In the genomic region with DNA sequence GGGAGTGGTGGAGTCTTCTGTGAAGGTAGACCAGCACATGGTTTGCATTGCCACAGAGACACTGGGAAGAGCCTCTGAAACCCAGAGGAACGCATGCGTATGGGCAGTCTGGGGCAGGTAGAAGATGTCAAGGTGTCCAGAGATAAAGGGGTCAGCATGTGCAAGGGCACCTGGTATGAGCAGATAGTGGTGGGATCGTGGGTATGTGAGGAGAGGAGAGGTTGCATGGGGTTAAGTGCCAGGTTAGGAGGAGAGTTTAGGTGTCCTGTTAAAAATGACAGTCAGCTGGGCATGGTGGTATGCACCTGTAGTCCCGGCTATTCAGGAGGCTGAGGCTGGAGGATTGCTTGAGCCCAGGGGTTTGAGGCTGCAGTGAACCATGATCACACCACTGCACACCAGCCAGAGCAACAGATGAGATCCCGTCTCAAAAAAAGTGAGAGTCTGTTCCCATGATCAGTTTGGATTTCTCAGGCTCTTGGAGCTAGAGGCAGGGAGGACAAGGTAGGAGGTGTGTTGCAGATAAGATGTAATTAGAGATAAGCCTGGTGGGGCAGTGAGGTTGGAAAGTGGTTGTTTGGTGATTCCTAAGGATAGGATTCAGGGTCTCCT, we compare ENCODE assay signal across 18 cellular contexts. TPM values are rescaled to one million over a fixed set of nuclear protein-coding genes. Genes with fewer than 3 reads are reported as not detected.
DNase-seq lines count a peak whose midpoint lies in the region; ATAC-seq, FAIRE-seq and TF ChIP-seq lines count a peak whose summit lies in the region.
"Had no signal": no experiment of that assay in that cellular context is flagged by ENCODE, and none has a peak within 500 bp of the region (broad histone marks: within the 10 kb centered on the region; RNA-seq: fewer than 3 reads in every experiment).

No MANE protein-coding gene starts in this region.

- intact Hi-C loops in CD4-positive, alpha-beta T cell (cut with DNase I, micrococcal nuclease): loop anchor here (2.0 to 10.0 kb wide), 5 partner anchors 19 to 675 kb away; a partner anchor contains a TSS
- intact Hi-C loops in activated T-helper 2 cell treated with anti-CD3 and anti-CD28 coated beads, Interferon-gamma antibody, Interleukin-2, Interleukin-4, amounts not matched to agents 10 μg/mL and 5 μg/mL and 100 μg/mL, durations not matched to agents 14 hours and 24 hours and 36 hours (cut with micrococcal nuclease): loop anchor here (5.0 to 10.0 kb wide), 4 partner anchors 68 to 668 kb away; a partner anchor contains a TSS

- H3K27ac Mint-ChIP-seq in CD4-positive, alpha-beta T cell: peak overlapping the region; percentile 90
- peak overlapping the region; percentile 36 for H3K27ac Mint-ChIP-seq in activated T-helper 2 cell treated with anti-CD3 and anti-CD28 coated beads, Interferon-gamma antibody, Interleukin-2, Interleukin-4, amounts not matched to agents 10 μg/mL and 5 μg/mL and 100 μg/mL, durations not matched to agents 14 hours and 24 hours and 36 hours
- peak overlapping the region; percentile 50 to 89 (median 80) for H3K27ac Mint-ChIP-seq in naive thymus-derived CD8-positive, alpha-beta T cell

- no peak for TF ChIP-seq CTCF in CD4-positive, alpha-beta T cell (IDR thresholded peaks at IDR 0.05)
- TF ChIP-seq CTCF in GM20000 (IDR thresholded peaks at IDR 0.05; ENCODE audit: extremely low read depth, missing control alignments): no peak

- POLR2A ChIA-PET in CD4-positive, alpha-beta T cell (lab: Charles Lee): interaction anchor here (1.0 to 8.6 kb wide), 5 partner anchors 9 to 82 kb away, joined by 4 to 119 read pairs (median 30); a partner anchor contains a TSS
- POLR2A ChIA-PET in naive thymus-derived CD8-positive, alpha-beta T cell (lab: Charles Lee): interaction anchor here (3.8 to 11.3 kb wide), 2 partner anchors 21 to 57 kb away, joined by 26 to 164 read pairs; a partner anchor contains a TSS

- H3K9me3 ChIP-seq in CD4-positive, alpha-beta T cell (ENCODE audit: control insufficient read depth, low read length): no peaks in the 10 kb centered on the region
- H3K9me3 ChIP-seq: heart right ventricle, prostate gland had no signal

- TF ChIP-seq POLR2A in GM19099 (IDR thresholded peaks at IDR 0.05; ENCODE audit: extremely low read depth, insufficient read length, low read depth): peak; percentile 21
- TF ChIP-seq POLR2A in H54 (IDR thresholded peaks at IDR 0.05; ENCODE audit: low read depth, low read length): no peak

- no peak for ATAC-seq in CD4-positive, alpha-beta T cell (ENCODE audit: poor library complexity)
- ATAC-seq in naive thymus-derived CD8-positive, alpha-beta T cell: no peak
- ATAC-seq: heart right ventricle, SK-N-SH treated with all-trans-retinoic acid at 6 μM for 48 hours had no signal

- H3K27me3 Mint-ChIP-seq in CD4-positive, alpha-beta T cell: no peaks in the 10 kb centered on the region
- no peaks in the 10 kb centered on the region for H3K27me3 Mint-ChIP-seq in activated T-helper 2 cell treated with anti-CD3 and anti-CD28 coated beads, Interferon-gamma antibody, Interleukin-2, Interleukin-4, amounts not matched to agents 10 μg/mL and 5 μg/mL and 100 μg/mL, durations not matched to agents 14 hours and 24 hours and 36 hours (ENCODE audit: low read depth)
- no peaks in the 10 kb centered on the region for H3K27me3 Mint-ChIP-seq in naive thymus-derived CD8-positive, alpha-beta T cell

- no peaks in the 10 kb centered on the region for H3K27me3 ChIP-seq in CD4-positive, alpha-beta T cell (ENCODE audit: control insufficient read depth, insufficient read depth, low read length)
- H3K27me3 ChIP-seq: heart right ventricle had no signal

- H3K4me3 Mint-ChIP-seq in CD4-positive, alpha-beta T cell: peak overlapping the region; percentile 77
- no peak overlapping the region for H3K4me3 Mint-ChIP-seq in activated T-helper 2 cell treated with anti-CD3 and anti-CD28 coated beads, Interferon-gamma antibody, Interleukin-2, Interleukin-4, amounts not matched to agents 10 μg/mL and 5 μg/mL and 100 μg/mL, durations not matched to agents 14 hours and 24 hours and 36 hours (ENCODE audit: low read depth)
- H3K4me3 Mint-ChIP-seq in naive thymus-derived CD8-positive, alpha-beta T cell: peak overlapping the region in 9 of 10 donors; percentile 6 to 92 (median 50)

- no peak overlapping the region for H3K27ac ChIP-seq in CD4-positive, alpha-beta T cell (ENCODE audit: low read depth, low read length)
- H3K27ac ChIP-seq: prostate gland had no signal

- H3K36me3 Mint-ChIP-seq in CD4-positive, alpha-beta T cell (ENCODE audit: low read depth): peaks cover 62% of the 10 kb centered on the region
- peaks cover 54% of the 10 kb centered on the region for H3K36me3 Mint-ChIP-seq in activated T-helper 2 cell treated with anti-CD3 and anti-CD28 coated beads, Interferon-gamma antibody, Interleukin-2, Interleukin-4, amounts not matched to agents 10 μg/mL and 5 μg/mL and 100 μg/mL, durations not matched to agents 14 hours and 24 hours and 36 hours (ENCODE audit: low read depth)
- peaks cover 0 to 32% (median 3%) of the 10 kb centered on the region in 3 donors for H3K36me3 Mint-ChIP-seq in naive thymus-derived CD8-positive, alpha-beta T cell

- H3K4me1 Mint-ChIP-seq in CD4-positive, alpha-beta T cell (ENCODE audit: low read depth): peaks cover 68% of the 10 kb centered on the region
- peaks cover 43% of the 10 kb centered on the region for H3K4me1 Mint-ChIP-seq in activated T-helper 2 cell treated with anti-CD3 and anti-CD28 coated beads, Interferon-gamma antibody, Interleukin-2, Interleukin-4, amounts not matched to agents 10 μg/mL and 5 μg/mL and 100 μg/mL, durations not matched to agents 14 hours and 24 hours and 36 hours (ENCODE audit: low read depth)
- peaks cover 30 to 62% (median 60%) of the 10 kb centered on the region in 4 donors for H3K4me1 Mint-ChIP-seq in naive thymus-derived CD8-positive, alpha-beta T cell

- no peak for DNase-seq in CD4-positive, alpha-beta T cell
- DNase-seq in activated T-helper 2 cell treated with anti-CD3 and anti-CD28 coated beads, Interferon-gamma antibody, Interleukin-2, Interleukin-4, amounts not matched to agents 10 μg/mL and 5 μg/mL and 100 μg/mL, durations not matched to agents 14 hours and 24 hours and 36 hours (ENCODE audit: low spot score): no peak
- DNase-seq in naive thymus-derived CD8-positive, alpha-beta T cell: no peak
- DNase-seq in GM20000 (ENCODE audit: low spot score): no peak
- no peak for DNase-seq in activated effector memory CD4-positive, alpha-beta T cell treated with Interleukin-2 at 50 U/mL for 16 hours
- no peak for DNase-seq in H54 (ENCODE audit: insufficient read length, low spot score)
- DNase-seq: cortex of kidney; heart right ventricle; kidney glomerular epithelial cell; NCI-H1694 treated with DMSO at 0.1 percent for 48 hours; NCI-H510A; stimulated activated CD4-positive, alpha-beta T cell treated with anti-CD3 and anti-CD28 coated beads, Interleukin-12 subunit alpha, Interleukin-12 subunit beta, amount 100 ng/mL, for 4 hours; substantia nigra had no signal

- H3K9me3 Mint-ChIP-seq in CD4-positive, alpha-beta T cell: no peaks in the 10 kb centered on the region
- no peaks in the 10 kb centered on the region for H3K9me3 Mint-ChIP-seq in activated T-helper 2 cell treated with anti-CD3 and anti-CD28 coated beads, Interferon-gamma antibody, Interleukin-2, Interleukin-4, amounts not matched to agents 10 μg/mL and 5 μg/mL and 100 μg/mL, durations not matched to agents 14 hours and 24 hours and 36 hours
- H3K9me3 Mint-ChIP-seq in naive thymus-derived CD8-positive, alpha-beta T cell: no peaks in the 10 kb centered on the region

- no peak for FAIRE-seq in H54 (lab: Jason Lieb, UNC)
- FAIRE-seq: astrocyte had no signal

- CTCF ChIA-PET in CD4-positive, alpha-beta T cell (lab: Charles Lee): no interaction called here

RNA-seq across cellular contexts. Expression of a gene that starts 3.0 kb away (rescaled TPM):
- total RNA-seq in CD4-positive, alpha-beta T cell: 1 to 10 TPM; 8.1 to 8.5 TPM
- 15.1 and 15.3 TPM in 2 replicates for total RNA-seq in activated T-helper 2 cell treated with anti-CD3 and anti-CD28 coated beads, Interferon-gamma antibody, Interleukin-2, Interleukin-4, amounts not matched to agents 10 μg/mL and 5 μg/mL and 100 μg/mL, durations not matched to agents 14 hours and 24 hours and 36 hours
- total RNA-seq in naive thymus-derived CD8-positive, alpha-beta T cell: 10 to 100 TPM; 22.0 to 22.2 TPM
- 10 to 100 TPM; 39.3 to 65.2 (median 39.7) TPM for polyA plus RNA-seq in naive thymus-derived CD8-positive, alpha-beta T cell

RNA-seq across cellular contexts. Expression of a gene that starts 14.4 kb away (rescaled TPM):
- under 1 TPM in 1 of 2 experiments, not detected in 1; 0.17 TPM for total RNA-seq in CD4-positive, alpha-beta T cell
- 0.11 TPM in 1 of 2 replicates, not detected in the other for total RNA-seq in activated T-helper 2 cell treated with anti-CD3 and anti-CD28 coated beads, Interferon-gamma antibody, Interleukin-2, Interleukin-4, amounts not matched to agents 10 μg/mL and 5 μg/mL and 100 μg/mL, durations not matched to agents 14 hours and 24 hours and 36 hours
- not detected for total RNA-seq in naive thymus-derived CD8-positive, alpha-beta T cell
- polyA plus RNA-seq in naive thymus-derived CD8-positive, alpha-beta T cell: not detected
- total RNA-seq: astrocyte had no signal

RNA-seq across cellular contexts. Expression of a gene that starts 17.4 kb away (rescaled TPM):
- total RNA-seq in CD4-positive, alpha-beta T cell: not detected
- not detected in 2 replicates for total RNA-seq in activated T-helper 2 cell treated with anti-CD3 and anti-CD28 coated beads, Interferon-gamma antibody, Interleukin-2, Interleukin-4, amounts not matched to agents 10 μg/mL and 5 μg/mL and 100 μg/mL, durations not matched to agents 14 hours and 24 hours and 36 hours
- total RNA-seq in naive thymus-derived CD8-positive, alpha-beta T cell: not detected
- not detected for polyA plus RNA-seq in naive thymus-derived CD8-positive, alpha-beta T cell
- total RNA-seq: astrocyte, heart right ventricle, OCI-LY7, prostate gland had no signal
- polyA plus RNA-seq: heart right ventricle had no signal

RNA-seq across cellular contexts. Expression of a gene that starts 19.6 kb away (rescaled TPM):
- 100 to 1,000 TPM; 699 to 733 TPM for total RNA-seq in CD4-positive, alpha-beta T cell
- total RNA-seq in activated T-helper 2 cell treated with anti-CD3 and anti-CD28 coated beads, Interferon-gamma antibody, Interleukin-2, Interleukin-4, amounts not matched to agents 10 μg/mL and 5 μg/mL and 100 μg/mL, durations not matched to agents 14 hours and 24 hours and 36 hours: 874 and 904 TPM in 2 replicates
- total RNA-seq in naive thymus-derived CD8-positive, alpha-beta T cell: 100 to 1,000 TPM; 607 to 637 TPM
- polyA plus RNA-seq in naive thymus-derived CD8-positive, alpha-beta T cell: 100 to 1,000 TPM; 118 to 163 (median 149) TPM

RNA-seq across cellular contexts. Expression of a gene that starts 49.7 kb away (rescaled TPM):
- total RNA-seq in CD4-positive, alpha-beta T cell: under 1 TPM; 0.33 to 0.56 TPM
- total RNA-seq in activated T-helper 2 cell treated with anti-CD3 and anti-CD28 coated beads, Interferon-gamma antibody, Interleukin-2, Interleukin-4, amounts not matched to agents 10 μg/mL and 5 μg/mL and 100 μg/mL, durations not matched to agents 14 hours and 24 hours and 36 hours: 0.07 and 0.14 TPM in 2 replicates
- total RNA-seq in naive thymus-derived CD8-positive, alpha-beta T cell: under 1 TPM; 0.63 to 0.83 TPM
- polyA plus RNA-seq in naive thymus-derived CD8-positive, alpha-beta T cell: 1 to 10 TPM in 2 of 3 donors, under 1 TPM in 1; 0.79 to 3.5 (median 1.4) TPM
- total RNA-seq: OCI-LY7 had no signal

Comparison
In these comparisons a context has a peak if more than half of its experiments do, and no peak if none do; other contexts are left out.
1. H3K27ac Mint-ChIP-seq: peak in every context shown above with its lines; median percentile 90 in CD4-positive, alpha-beta T cell; 80 in naive thymus-derived CD8-positive, alpha-beta T cell; 36 in activated T-helper 2 cell treated with anti-CD3 and anti-CD28 coated beads, Interferon-gamma antibody, Interleukin-2, Interleukin-4, amounts not matched to agents 10 μg/mL and 5 μg/mL and 100 μg/mL, durations not matched to agents 14 hours and 24 hours and 36 hours.